In genomic region chr3:32950516-32950915, GRCh38 we compare ENCODE assay signal across 19 cellular contexts. TPM values are rescaled to one million over a fixed set of nuclear protein-coding genes. Genes with fewer than 3 reads are reported as not detected.
A peak's percentile ranks its signal among the peaks of the same experiment; 100 is the strongest.
DNase-seq lines count a peak whose midpoint lies in the region; ATAC-seq, FAIRE-seq and TF ChIP-seq lines count a peak whose summit lies in the region.
"Had no signal": no experiment of that assay in that cellular context is flagged by ENCODE, and none has a peak within 500 bp of the region (broad histone marks: within the 10 kb centered on the region; RNA-seq: fewer than 3 reads in every experiment).

No MANE protein-coding gene starts in this region.

- H3K9me3 Mint-ChIP-seq in activated CD8-positive, alpha-beta T cell treated with anti-CD3 and anti-CD28 coated beads for 36 hours, result no peaks in the 10 kb centered on the region
- H3K9me3 Mint-ChIP-seq in activated CD8-positive, alpha-beta T cell treated with anti-CD3 and anti-CD28 coated beads, Interleukin-2, amount 10 ng/mL, durations not matched to agents 7 days and 5 days (ENCODE audit: insufficient read depth), result no peaks in the 10 kb centered on the region
- no peaks in the 10 kb centered on the region for H3K9me3 Mint-ChIP-seq in stimulated activated naive CD8-positive, alpha-beta T cell treated with anti-CD3 and anti-CD28 coated beads, Interleukin-15, Interleukin-2, amounts not matched to agents 100 ng/mL and 50 ng/mL, for 24 hours
- no peaks in the 10 kb centered on the region for H3K9me3 Mint-ChIP-seq in stimulated activated naive CD8-positive, alpha-beta T cell treated with anti-CD3 and anti-CD28 coated beads, Interleukin-15, amount 100 ng/mL, for 72 hours
- no peaks in the 10 kb centered on the region for H3K9me3 Mint-ChIP-seq in activated T-helper 1 cell treated with anti-CD3 and anti-CD28 coated beads, Interleukin-12 subunit alpha, Interleukin-12 subunit beta, Interleukin-2, Interleukin-4 antibody, amounts not matched to agents 30 ng/mL and 10 ng/mL and 1 ng/mL, durations not matched to agents 14 hours and 24 hours and 36 hours

- ATAC-seq in activated CD8-positive, alpha-beta T cell treated with anti-CD3 and anti-CD28 coated beads for 36 hours, result no peak
- no peak for ATAC-seq in activated CD8-positive, alpha-beta T cell treated with anti-CD3 and anti-CD28 coated beads, Interleukin-2, amount 10 ng/mL, durations not matched to agents 7 days and 5 days
- ATAC-seq in stimulated activated naive CD8-positive, alpha-beta T cell treated with anti-CD3 and anti-CD28 coated beads, Interleukin-15, amount 100 ng/mL, for 72 hours, result no peak

- H3K36me3 Mint-ChIP-seq in activated CD8-positive, alpha-beta T cell treated with anti-CD3 and anti-CD28 coated beads for 36 hours (ENCODE audit: low read depth), result peaks cover 26% of the 10 kb centered on the region
- H3K36me3 Mint-ChIP-seq in activated CD8-positive, alpha-beta T cell treated with anti-CD3 and anti-CD28 coated beads, Interleukin-2, amount 10 ng/mL, durations not matched to agents 7 days and 5 days (ENCODE audit: low read depth), result peaks cover 1% of the 10 kb centered on the region
- H3K36me3 Mint-ChIP-seq in stimulated activated naive CD8-positive, alpha-beta T cell treated with anti-CD3 and anti-CD28 coated beads, Interleukin-15, Interleukin-2, amounts not matched to agents 100 ng/mL and 50 ng/mL, for 24 hours (ENCODE audit: low read depth), result peaks cover 7% of the 10 kb centered on the region
- peaks cover 35% of the 10 kb centered on the region for H3K36me3 Mint-ChIP-seq in activated T-helper 1 cell treated with anti-CD3 and anti-CD28 coated beads, Interleukin-12 subunit alpha, Interleukin-12 subunit beta, Interleukin-2, Interleukin-4 antibody, amounts not matched to agents 30 ng/mL and 10 ng/mL and 1 ng/mL, durations not matched to agents 14 hours and 24 hours and 36 hours (ENCODE audit: low read depth)

- H3K36me3 ChIP-seq in thymus (ENCODE audit: control insufficient read depth, insufficient read depth) (no peaks in the 10 kb centered on the region), adrenal gland (replicated peaks in 1 of 2) (no peaks in the 10 kb centered on the region)
- H3K36me3 ChIP-seq: BLaER1 treated with 17β-estradiol and CSF1 and Interleukin-3, amounts not matched to agents 10 nM and 100 nM; MG63 had no signal

- CTCF ChIA-PET in activated CD8-positive, alpha-beta T cell treated with anti-CD3 and anti-CD28 coated beads for 36 hours (lab: Charles Lee), result interaction anchor here (1.1 to 6.2 kb wide), 7 partner anchors 13 to 422 kb away, joined by 3 to 183 read pairs (median 7); partner anchors contain the start of gene CRTAP
- CTCF ChIA-PET in activated CD8-positive, alpha-beta T cell treated with anti-CD3 and anti-CD28 coated beads, Interleukin-2, amount 10 ng/mL, durations not matched to agents 7 days and 5 days (lab: Charles Lee), result interaction anchor here (0.6 to 7.4 kb wide), 8 partner anchors 9 to 423 kb away, joined by 3 to 158 read pairs (median 4); no protein-coding TSS in a partner anchor

- H3K27ac Mint-ChIP-seq in activated CD8-positive, alpha-beta T cell treated with anti-CD3 and anti-CD28 coated beads for 36 hours, result peak overlapping the region; percentile 61
- no peak overlapping the region for H3K27ac Mint-ChIP-seq in activated CD8-positive, alpha-beta T cell treated with anti-CD3 and anti-CD28 coated beads, Interleukin-2, amount 10 ng/mL, durations not matched to agents 7 days and 5 days
- H3K27ac Mint-ChIP-seq in stimulated activated naive CD8-positive, alpha-beta T cell treated with anti-CD3 and anti-CD28 coated beads, Interleukin-15, Interleukin-2, amounts not matched to agents 100 ng/mL and 50 ng/mL, for 24 hours, result peak overlapping the region; percentile 57
- no peak overlapping the region for H3K27ac Mint-ChIP-seq in stimulated activated naive CD8-positive, alpha-beta T cell treated with anti-CD3 and anti-CD28 coated beads, Interleukin-15, amount 100 ng/mL, for 72 hours
- H3K27ac Mint-ChIP-seq in activated T-helper 1 cell treated with anti-CD3 and anti-CD28 coated beads, Interleukin-12 subunit alpha, Interleukin-12 subunit beta, Interleukin-2, Interleukin-4 antibody, amounts not matched to agents 30 ng/mL and 10 ng/mL and 1 ng/mL, durations not matched to agents 14 hours and 24 hours and 36 hours, result peak overlapping the region; percentile 40

- no peak for FAIRE-seq in H54 (lab: Jason Lieb, UNC)
- FAIRE-seq: A204.1, H1 had no signal

- H3K4me3 Mint-ChIP-seq in activated CD8-positive, alpha-beta T cell treated with anti-CD3 and anti-CD28 coated beads for 36 hours, result no peak overlapping the region
- no peak overlapping the region for H3K4me3 Mint-ChIP-seq in activated CD8-positive, alpha-beta T cell treated with anti-CD3 and anti-CD28 coated beads, Interleukin-2, amount 10 ng/mL, durations not matched to agents 7 days and 5 days
- H3K4me3 Mint-ChIP-seq in stimulated activated naive CD8-positive, alpha-beta T cell treated with anti-CD3 and anti-CD28 coated beads, Interleukin-15, Interleukin-2, amounts not matched to agents 100 ng/mL and 50 ng/mL, for 24 hours, result peak overlapping the region; percentile 3
- H3K4me3 Mint-ChIP-seq in stimulated activated naive CD8-positive, alpha-beta T cell treated with anti-CD3 and anti-CD28 coated beads, Interleukin-15, amount 100 ng/mL, for 72 hours, result no peak overlapping the region
- H3K4me3 Mint-ChIP-seq in activated T-helper 1 cell treated with anti-CD3 and anti-CD28 coated beads, Interleukin-12 subunit alpha, Interleukin-12 subunit beta, Interleukin-2, Interleukin-4 antibody, amounts not matched to agents 30 ng/mL and 10 ng/mL and 1 ng/mL, durations not matched to agents 14 hours and 24 hours and 36 hours, result peak overlapping the region; percentile 33

- no peaks in the 10 kb centered on the region for H3K27me3 ChIP-seq in thymus (ENCODE audit: control insufficient read depth, insufficient read depth)
- H3K27me3 ChIP-seq in adrenal gland, result no peaks in the 10 kb centered on the region
- H3K27me3 ChIP-seq: BLaER1 treated with 17β-estradiol and CSF1 and Interleukin-3, amounts not matched to agents 10 nM and 100 nM; MG63 had no signal

- intact Hi-C loops in activated CD8-positive, alpha-beta T cell treated with anti-CD3 and anti-CD28 coated beads for 36 hours (cut with micrococcal nuclease), result loop anchor here (5.0 kb wide), 1 partner anchor 47 kb away; no protein-coding TSS in a partner anchor
- intact Hi-C loops in activated T-helper 1 cell treated with anti-CD3 and anti-CD28 coated beads, Interleukin-12 subunit alpha, Interleukin-12 subunit beta, Interleukin-2, Interleukin-4 antibody, amounts not matched to agents 30 ng/mL and 10 ng/mL and 1 ng/mL, durations not matched to agents 14 hours and 24 hours and 36 hours (cut with micrococcal nuclease), result no loop called here
- intact Hi-C loops in adrenal gland (cut with DNase I), result no loop called here

- H3K9me3 ChIP-seq in thymus (ENCODE audit: control insufficient read depth) (no peaks in the 10 kb centered on the region), adrenal gland (replicated peaks in 1 of 3) (no peaks in the 10 kb centered on the region)
- H3K9me3 ChIP-seq: BLaER1 treated with 17β-estradiol and CSF1 and Interleukin-3, amounts not matched to agents 10 nM and 100 nM; MG63 had no signal

- no peak for DNase-seq in activated CD8-positive, alpha-beta T cell treated with anti-CD3 and anti-CD28 coated beads for 36 hours
- DNase-seq in activated CD8-positive, alpha-beta T cell treated with anti-CD3 and anti-CD28 coated beads, Interleukin-2, amount 10 ng/mL, durations not matched to agents 7 days and 5 days, result no peak
- DNase-seq in stimulated activated naive CD8-positive, alpha-beta T cell treated with anti-CD3 and anti-CD28 coated beads, Interleukin-15, amount 100 ng/mL, for 72 hours, result no peak
- DNase-seq in activated T-helper 1 cell treated with anti-CD3 and anti-CD28 coated beads, Interleukin-12 subunit alpha, Interleukin-12 subunit beta, Interleukin-2, Interleukin-4 antibody, amounts not matched to agents 30 ng/mL and 10 ng/mL and 1 ng/mL, durations not matched to agents 14 hours and 24 hours and 36 hours (ENCODE audit: low spot score), result no peak
- DNase-seq in H54 (ENCODE audit: insufficient read length, low spot score) (no peak), adrenal gland (no peak)
- DNase-seq: COR-L47, MG63, NCI-H1092, NCI-H2081 treated with DMSO at 0.1 percent for 48 hours, NCI-H510A, NCI-H774, PC-9 had no signal

- WGBS in thymus, result 97% methylated on average over 3 of the region's 3 CpGs
- WGBS in adrenal gland, 4 donors, result 94 to 100% (median 97%) methylated on average over 2 to 3 of the region's 3 CpGs

- no peak for TF ChIP-seq CTCF in activated CD8-positive, alpha-beta T cell treated with anti-CD3 and anti-CD28 coated beads for 36 hours (IDR thresholded peaks at IDR 0.05)
- TF ChIP-seq CTCF in adrenal gland (IDR thresholded peaks at IDR 0.05), result no peak

- TF ChIP-seq POLR2A in H54 (IDR thresholded peaks at IDR 0.05; ENCODE audit: low read depth, low read length) (no peak), adrenal gland (IDR thresholded peaks at IDR 0.05) (no peak)

- peaks cover 45% of the 10 kb centered on the region for H3K4me1 Mint-ChIP-seq in activated CD8-positive, alpha-beta T cell treated with anti-CD3 and anti-CD28 coated beads for 36 hours (ENCODE audit: low read depth)
- H3K4me1 Mint-ChIP-seq in activated CD8-positive, alpha-beta T cell treated with anti-CD3 and anti-CD28 coated beads, Interleukin-2, amount 10 ng/mL, durations not matched to agents 7 days and 5 days (ENCODE audit: low read depth), result peaks cover 35% of the 10 kb centered on the region
- H3K4me1 Mint-ChIP-seq in stimulated activated naive CD8-positive, alpha-beta T cell treated with anti-CD3 and anti-CD28 coated beads, Interleukin-15, Interleukin-2, amounts not matched to agents 100 ng/mL and 50 ng/mL, for 24 hours (ENCODE audit: low read depth), result peaks cover 48% of the 10 kb centered on the region
- H3K4me1 Mint-ChIP-seq in stimulated activated naive CD8-positive, alpha-beta T cell treated with anti-CD3 and anti-CD28 coated beads, Interleukin-15, amount 100 ng/mL, for 72 hours, result peaks cover 70% of the 10 kb centered on the region
- H3K4me1 Mint-ChIP-seq in activated T-helper 1 cell treated with anti-CD3 and anti-CD28 coated beads, Interleukin-12 subunit alpha, Interleukin-12 subunit beta, Interleukin-2, Interleukin-4 antibody, amounts not matched to agents 30 ng/mL and 10 ng/mL and 1 ng/mL, durations not matched to agents 14 hours and 24 hours and 36 hours (ENCODE audit: low read depth), result peaks cover 68% of the 10 kb centered on the region

- H3K27ac ChIP-seq in thymus (ENCODE audit: low read depth), result peak overlapping the region; percentile 18
- H3K27ac ChIP-seq in adrenal gland, result no peak overlapping the region
- H3K27ac ChIP-seq: BLaER1 treated with 17β-estradiol and CSF1 and Interleukin-3, amounts not matched to agents 10 nM and 100 nM; PC-9 had no signal

- POLR2A ChIA-PET in activated CD8-positive, alpha-beta T cell treated with anti-CD3 and anti-CD28 coated beads for 36 hours (lab: Charles Lee), result interaction anchor here (1.0 to 2.3 kb wide), 4 partner anchors 10 to 49 kb away, joined by 3 to 6 read pairs (median 4); no protein-coding TSS in a partner anchor
- POLR2A ChIA-PET in activated CD8-positive, alpha-beta T cell treated with anti-CD3 and anti-CD28 coated beads, Interleukin-2, amount 10 ng/mL, durations not matched to agents 7 days and 5 days (lab: Charles Lee), result interaction anchor here (2.8 kb wide), 1 partner anchor 80 kb away, joined by 7 read pairs; no protein-coding TSS in a partner anchor

- H3K27me3 Mint-ChIP-seq in activated CD8-positive, alpha-beta T cell treated with anti-CD3 and anti-CD28 coated beads for 36 hours, result no peaks in the 10 kb centered on the region
- no peaks in the 10 kb centered on the region for H3K27me3 Mint-ChIP-seq in activated CD8-positive, alpha-beta T cell treated with anti-CD3 and anti-CD28 coated beads, Interleukin-2, amount 10 ng/mL, durations not matched to agents 7 days and 5 days (ENCODE audit: low read depth)
- H3K27me3 Mint-ChIP-seq in stimulated activated naive CD8-positive, alpha-beta T cell treated with anti-CD3 and anti-CD28 coated beads, Interleukin-15, Interleukin-2, amounts not matched to agents 100 ng/mL and 50 ng/mL, for 24 hours, result no peaks in the 10 kb centered on the region
- H3K27me3 Mint-ChIP-seq in stimulated activated naive CD8-positive, alpha-beta T cell treated with anti-CD3 and anti-CD28 coated beads, Interleukin-15, amount 100 ng/mL, for 72 hours, result no peaks in the 10 kb centered on the region
- H3K27me3 Mint-ChIP-seq in activated T-helper 1 cell treated with anti-CD3 and anti-CD28 coated beads, Interleukin-12 subunit alpha, Interleukin-12 subunit beta, Interleukin-2, Interleukin-4 antibody, amounts not matched to agents 30 ng/mL and 10 ng/mL and 1 ng/mL, durations not matched to agents 14 hours and 24 hours and 36 hours (ENCODE audit: insufficient read depth), result peaks cover 2% of the 10 kb centered on the region

- H3K4me3 ChIP-seq in thymus (ENCODE audit: low read length), result no peak overlapping the region
- no peak overlapping the region for H3K4me3 ChIP-seq in adrenal gland
- H3K4me3 ChIP-seq: BLaER1 treated with 17β-estradiol and CSF1 and Interleukin-3, amounts not matched to agents 10 nM and 100 nM; MG63; PC-9 had no signal

- H3K4me1 ChIP-seq in thymus (ENCODE audit: control insufficient read depth, insufficient read depth, low read length), result peaks cover 6% of the 10 kb centered on the region
- no peaks in the 10 kb centered on the region for H3K4me1 ChIP-seq in adrenal gland (replicated peaks in 1 of 2)

RNA-seq across cellular contexts. Expression of gene CCR4, which starts 0.9 kb away (rescaled TPM):
- total RNA-seq in activated CD8-positive, alpha-beta T cell treated with anti-CD3 and anti-CD28 coated beads for 36 hours, result 10 to 100 TPM; 17.4 to 18.8 TPM
- total RNA-seq in activated CD8-positive, alpha-beta T cell treated with anti-CD3 and anti-CD28 coated beads, Interleukin-2, amount 10 ng/mL, durations not matched to agents 7 days and 5 days, result 1 to 10 TPM; 2.9 TPM
- total RNA-seq in activated T-helper 1 cell treated with anti-CD3 and anti-CD28 coated beads, Interleukin-12 subunit alpha, Interleukin-12 subunit beta, Interleukin-2, Interleukin-4 antibody, amounts not matched to agents 30 ng/mL and 10 ng/mL and 1 ng/mL, durations not matched to agents 14 hours and 24 hours and 36 hours, result 110 and 115 TPM in 2 replicates
- polyA plus RNA-seq in thymus (27.9 TPM), adrenal gland (under 1 TPM in 1 of 3 donors, not detected in 2; 0.04 TPM)
- total RNA-seq in adrenal gland, result under 1 TPM in 6 of 8 donors, not detected in 2; 0.07 to 0.39 (median 0.27) TPM
- total RNA-seq: Daoy, PC-9 had no signal

Comparison
In these comparisons a context has a peak if more than half of its experiments do, and no peak if none do; other contexts are left out.
1. H3K27ac Mint-ChIP-seq: peak in activated CD8-positive, alpha-beta T cell treated with anti-CD3 and anti-CD28 coated beads for 36 hours (single experiment), stimulated activated naive CD8-positive, alpha-beta T cell treated with anti-CD3 and anti-CD28 coated beads, Interleukin-15, Interleukin-2, amounts not matched to agents 100 ng/mL and 50 ng/mL, for 24 hours (single experiment) and activated T-helper 1 cell treated with anti-CD3 and anti-CD28 coated beads, Interleukin-12 subunit alpha, Interleukin-12 subunit beta, Interleukin-2, Interleukin-4 antibody, amounts not matched to agents 30 ng/mL and 10 ng/mL and 1 ng/mL, durations not matched to agents 14 hours and 24 hours and 36 hours (single experiment); none in activated CD8-positive, alpha-beta T cell treated with anti-CD3 and anti-CD28 coated beads, Interleukin-2, amount 10 ng/mL, durations not matched to agents 7 days and 5 days (single experiment) and stimulated activated naive CD8-positive, alpha-beta T cell treated with anti-CD3 and anti-CD28 coated beads, Interleukin-15, amount 100 ng/mL, for 72 hours (0 of 2).
2. H3K4me3 Mint-ChIP-seq: peak in stimulated activated naive CD8-positive, alpha-beta T cell treated with anti-CD3 and anti-CD28 coated beads, Interleukin-15, Interleukin-2, amounts not matched to agents 100 ng/mL and 50 ng/mL, for 24 hours (single experiment) and activated T-helper 1 cell treated with anti-CD3 and anti-CD28 coated beads, Interleukin-12 subunit alpha, Interleukin-12 subunit beta, Interleukin-2, Interleukin-4 antibody, amounts not matched to agents 30 ng/mL and 10 ng/mL and 1 ng/mL, durations not matched to agents 14 hours and 24 hours and 36 hours (single experiment); none in activated CD8-positive, alpha-beta T cell treated with anti-CD3 and anti-CD28 coated beads for 36 hours (single experiment), activated CD8-positive, alpha-beta T cell treated with anti-CD3 and anti-CD28 coated beads, Interleukin-2, amount 10 ng/mL, durations not matched to agents 7 days and 5 days (single experiment) and stimulated activated naive CD8-positive, alpha-beta T cell treated with anti-CD3 and anti-CD28 coated beads, Interleukin-15, amount 100 ng/mL, for 72 hours (0 of 2).
3. RNA of gene CCR4, which starts 0.9 kb away (total RNA-seq): 110 to 115 TPM in activated T-helper 1 cell treated with anti-CD3 and anti-CD28 coated beads, Interleukin-12 subunit alpha, Interleukin-12 subunit beta, Interleukin-2, Interleukin-4 antibody, amounts not matched to agents 30 ng/mL and 10 ng/mL and 1 ng/mL, durations not matched to agents 14 hours and 24 hours and 36 hours and 17.4 to 18.8 TPM in activated CD8-positive, alpha-beta T cell treated with anti-CD3 and anti-CD28 coated beads for 36 hours; 2.9 TPM in activated CD8-positive, alpha-beta T cell treated with anti-CD3 and anti-CD28 coated beads, Interleukin-2, amount 10 ng/mL, durations not matched to agents 7 days and 5 days and 0.07 to 0.39 TPM in adrenal gland; every median in the first group is over 4 times any median in the second.